ENCODE assay signal across 22 cellular contexts in the genomic region with DNA sequence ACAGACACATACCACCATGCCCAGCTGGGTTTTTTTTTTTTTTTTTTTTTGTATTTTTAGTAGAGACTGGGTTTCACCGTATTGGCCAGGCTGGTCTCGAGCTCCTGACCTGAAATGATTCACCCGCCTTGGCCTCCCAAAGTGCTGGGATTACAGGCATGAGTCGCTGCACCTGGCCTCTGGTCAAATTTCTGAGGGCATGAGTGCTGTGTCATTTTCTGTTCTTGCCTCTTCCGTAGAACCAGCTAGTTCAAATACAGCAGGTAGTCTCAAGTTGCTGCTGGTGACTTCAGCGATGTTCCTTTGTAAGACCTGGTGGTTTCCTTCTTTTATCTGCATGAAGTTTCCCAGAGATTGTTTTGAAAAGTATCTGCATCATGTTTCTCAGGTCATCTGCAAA.
DNase-seq lines count a peak whose midpoint lies in the region; ATAC-seq, FAIRE-seq and TF ChIP-seq lines count a peak whose summit lies in the region.
"Had no signal": no experiment of that assay in that cellular context is flagged by ENCODE, and none has a peak within 500 bp of the region (broad histone marks: within the 10 kb centered on the region; RNA-seq: fewer than 3 reads in every experiment).

No MANE protein-coding gene starts in this region.

- no peaks in the 10 kb centered on the region for H3K36me3 Mint-ChIP-seq in endodermal cell (ENCODE audit: low read depth)
- H3K36me3 Mint-ChIP-seq: activated naive CD8-positive, alpha-beta T cell treated with anti-CD3 and anti-CD28 coated beads, Interleukin-2, amount 10 ng/mL, durations not matched to agents 7 days and 5 days; CD4-positive, alpha-beta memory T cell had no signal

- H3K4me3 Mint-ChIP-seq in endodermal cell, result no peak overlapping the region
- H3K4me3 Mint-ChIP-seq: activated naive CD8-positive, alpha-beta T cell treated with anti-CD3 and anti-CD28 coated beads, Interleukin-2, amount 10 ng/mL, durations not matched to agents 7 days and 5 days; activated T-helper 1 cell treated with anti-CD3 and anti-CD28 coated beads, Interleukin-12 subunit alpha, Interleukin-12 subunit beta, Interleukin-2, Interleukin-4 antibody, amounts not matched to agents 30 ng/mL and 10 ng/mL and 1 ng/mL, durations not matched to agents 14 hours and 24 hours and 36 hours; CD4-positive, alpha-beta memory T cell; neural crest cell had no signal

- H3K4me1 Mint-ChIP-seq in endodermal cell, result peaks cover 3% of the 10 kb centered on the region
- H3K4me1 Mint-ChIP-seq: CD4-positive, alpha-beta memory T cell had no signal

- no peaks in the 10 kb centered on the region for H3K79me2 ChIP-seq in PC-3 (ENCODE audit: low read length)

- 87 to 94% methylated on average over 6 of the region's 6 CpGs for WGBS in endodermal cell (ENCODE audit: insufficient coverage in 1 of 2, insufficient read length in 1 of 2), 2 experiments
- WGBS in thyroid gland, 2 donors, result 69 to 74% methylated on average over 6 of the region's 6 CpGs

- H3K9me3 ChIP-seq in PC-3 (ENCODE audit: low read length) (no peaks in the 10 kb centered on the region), endodermal cell (ENCODE audit: control insufficient read depth, low read length) (no peaks in the 10 kb centered on the region), HAP-1 (no peaks in the 10 kb centered on the region), thyroid gland (no peaks in the 10 kb centered on the region)

- CTCF ChIA-PET in PC-3 (lab: Charles Lee), result interaction anchor here (0.6 kb wide), 1 partner anchor 127 kb away, joined by 3 read pairs; no protein-coding TSS in a partner anchor

- no peaks in the 10 kb centered on the region for H3K9me2 ChIP-seq in PC-3 (replicated peaks; ENCODE audit: low read length)

- H3K9me3 Mint-ChIP-seq in endodermal cell, result peaks cover 5% of the 10 kb centered on the region
- H3K9me3 Mint-ChIP-seq: activated T-helper 1 cell treated with anti-CD3 and anti-CD28 coated beads, Interleukin-12 subunit alpha, Interleukin-12 subunit beta, Interleukin-2, Interleukin-4 antibody, amounts not matched to agents 30 ng/mL and 10 ng/mL and 1 ng/mL, durations not matched to agents 14 hours and 24 hours and 36 hours had no signal

- intact Hi-C loops in PC-3 (cut with micrococcal nuclease) (loop anchor here (5.0 kb wide), 1 partner anchor 85 kb away; no protein-coding TSS in a partner anchor), thyroid gland (cut with DNase I) (no loop called here)

- POLR2A ChIA-PET in PC-3 (lab: Charles Lee; ENCODE audit: unreplicated experiment), result no interaction called here

- peaks cover 3% of the 10 kb centered on the region for H3K27me3 Mint-ChIP-seq in endodermal cell (ENCODE audit: insufficient read depth)

- BruUV-seq in PC-3 (replicated peaks; lab: Mats Ljungman, UMichigan), result no TSS peak

- TF ChIP-seq CTCF in PC-3 (conservative IDR thresholded peaks at IDR 0.05; ENCODE audit: low read depth, low read length), result no peak
- no peak for TF ChIP-seq CTCF in endodermal cell (conservative IDR thresholded peaks at IDR 0.05)
- TF ChIP-seq CTCF in omental fat pad (IDR thresholded peaks at IDR 0.05), result no peak
- no peak for TF ChIP-seq CTCF in thyroid gland (IDR thresholded peaks at IDR 0.05)

- peak; percentile 7; the same call in 1 of the 2 replicates for ATAC-seq in PC-3
- no peak for ATAC-seq in GM18861 (IDR thresholded peaks at IDR 0.05; ENCODE audit: unreplicated experiment)
- no peak for ATAC-seq in omental fat pad (ENCODE audit: low FRiP score)
- ATAC-seq: activated CD4-positive, CD25-positive, alpha-beta regulatory T cell treated with anti-CD3 and anti-CD28 coated beads, Interleukin-2, amount 50 U/mL, for 24 hours; left colon had no signal

- H3K4me1 ChIP-seq in PC-3 (ENCODE audit: insufficient read depth, low read length), result peaks cover 36% of the 10 kb centered on the region
- no peaks in the 10 kb centered on the region for H3K4me1 ChIP-seq in endodermal cell (ENCODE audit: control insufficient read depth, insufficient read depth, low read length)
- H3K4me1 ChIP-seq in HAP-1, result no peaks in the 10 kb centered on the region
- no peaks in the 10 kb centered on the region for H3K4me1 ChIP-seq in thyroid gland

- in situ Hi-C loops in HAP-1 (cut with MboI; ENCODE audit: low sequenced_read_pairs), result no loop called here

- no peaks in the 10 kb centered on the region for H3F3A ChIP-seq in PC-3 (ENCODE audit: low read length, unreplicated experiment)

- H3K27ac Mint-ChIP-seq in endodermal cell, result no peak overlapping the region
- H3K27ac Mint-ChIP-seq: activated naive CD8-positive, alpha-beta T cell treated with anti-CD3 and anti-CD28 coated beads, Interleukin-2, amount 10 ng/mL, durations not matched to agents 7 days and 5 days; activated T-helper 1 cell treated with anti-CD3 and anti-CD28 coated beads, Interleukin-12 subunit alpha, Interleukin-12 subunit beta, Interleukin-2, Interleukin-4 antibody, amounts not matched to agents 30 ng/mL and 10 ng/mL and 1 ng/mL, durations not matched to agents 14 hours and 24 hours and 36 hours; CD4-positive, alpha-beta memory T cell had no signal

- no peaks in the 10 kb centered on the region for H4K20me1 ChIP-seq in PC-3 (ENCODE audit: low read length)

- H3K36me3 ChIP-seq in PC-3 (ENCODE audit: low read depth, low read length) (no peaks in the 10 kb centered on the region), endodermal cell (ENCODE audit: control insufficient read depth, insufficient read depth, low read length) (no peaks in the 10 kb centered on the region), HAP-1 (replicated peaks) (no peaks in the 10 kb centered on the region), thyroid gland (no peaks in the 10 kb centered on the region)

- H2AFZ ChIP-seq in PC-3 (ENCODE audit: low read length), result no peak overlapping the region

- no peak for FAIRE-seq in H54 (lab: Jason Lieb, UNC)

- peak overlapping the region; percentile 68 for H3K27ac ChIP-seq in PC-3 (ENCODE audit: low read length)
- no peak overlapping the region for H3K27ac ChIP-seq in endodermal cell (ENCODE audit: low read depth, low read length)
- H3K27ac ChIP-seq in thyroid gland, result no peak overlapping the region
- H3K27ac ChIP-seq: epithelial cell of prostate had no signal

- H3K9ac ChIP-seq in PC-3 (ENCODE audit: low read length), result peak overlapping the region; percentile 23; the same call in 1 of the 2 replicates
- H3K9ac ChIP-seq in endodermal cell (ENCODE audit: extremely low read depth, low read length, poor library complexity, severe bottlenecking), result no peak overlapping the region

- DNase-seq in H54 (ENCODE audit: insufficient read length, low spot score) (peak; percentile 52), PC-3 (peak; percentile 85), endodermal cell (peak; percentile 27), non-pigmented ciliary epithelial cell (ENCODE audit: low read depth) (peak; percentile 50), HAP-1 (ENCODE audit: low spot score in 2 of 2) (no peak), omental fat pad (ENCODE audit: low spot score) (no peak), thyroid gland (no peak)
- DNase-seq: activated naive CD8-positive, alpha-beta T cell treated with anti-CD3 and anti-CD28 coated beads, Interleukin-2, amount 10 ng/mL, durations not matched to agents 7 days and 5 days; CD4-positive, alpha-beta memory T cell; dermis blood vessel endothelial cell; DMS79 treated with DMSO at 0.1 percent for 48 hours; KBM-7; left colon; NCI-H1417; NCI-H2107; NCI-H524; stimulated activated CD4-positive, alpha-beta T cell treated with anti-CD3 and anti-CD28 coated beads, Interleukin-12 subunit alpha, Interleukin-12 subunit beta, amount 100 ng/mL, for 4 hours had no signal

- no peak for TF ChIP-seq POLR2A in H54 (IDR thresholded peaks at IDR 0.05; ENCODE audit: low read depth, low read length)
- no peak for TF ChIP-seq POLR2A in thyroid gland (IDR thresholded peaks at IDR 0.05)

- H3K27me3 ChIP-seq in PC-3 (ENCODE audit: low read length) (no peaks in the 10 kb centered on the region), endodermal cell (ENCODE audit: control insufficient read depth, insufficient read depth, low read length, poor library complexity, severe bottlenecking) (peaks cover 5% of the 10 kb centered on the region), HAP-1 (ENCODE audit: low read depth) (no peaks in the 10 kb centered on the region), thyroid gland (no peaks in the 10 kb centered on the region)

- H3K4me3 ChIP-seq in PC-3 (ENCODE audit: low read length) (no peak overlapping the region), endodermal cell (ENCODE audit: low read length) (no peak overlapping the region), HAP-1 (no peak overlapping the region), thyroid gland (replicated peaks in 1 of 3) (no peak overlapping the region)

- H3K4me2 ChIP-seq in PC-3 (ENCODE audit: low read length), result peak overlapping the region; percentile 63

Comparison
In these comparisons a context has a peak if more than half of its experiments do, and no peak if none do; other contexts are left out.
1. DNase-seq: peak in H54 (single experiment), PC-3 (single experiment), endodermal cell (single experiment) and non-pigmented ciliary epithelial cell (single experiment); none in HAP-1 (0 of 2), omental fat pad (single experiment) and thyroid gland (0 of 2).